Comparison of ENCODE assay signal across 9 cellular contexts in the genomic region with DNA sequence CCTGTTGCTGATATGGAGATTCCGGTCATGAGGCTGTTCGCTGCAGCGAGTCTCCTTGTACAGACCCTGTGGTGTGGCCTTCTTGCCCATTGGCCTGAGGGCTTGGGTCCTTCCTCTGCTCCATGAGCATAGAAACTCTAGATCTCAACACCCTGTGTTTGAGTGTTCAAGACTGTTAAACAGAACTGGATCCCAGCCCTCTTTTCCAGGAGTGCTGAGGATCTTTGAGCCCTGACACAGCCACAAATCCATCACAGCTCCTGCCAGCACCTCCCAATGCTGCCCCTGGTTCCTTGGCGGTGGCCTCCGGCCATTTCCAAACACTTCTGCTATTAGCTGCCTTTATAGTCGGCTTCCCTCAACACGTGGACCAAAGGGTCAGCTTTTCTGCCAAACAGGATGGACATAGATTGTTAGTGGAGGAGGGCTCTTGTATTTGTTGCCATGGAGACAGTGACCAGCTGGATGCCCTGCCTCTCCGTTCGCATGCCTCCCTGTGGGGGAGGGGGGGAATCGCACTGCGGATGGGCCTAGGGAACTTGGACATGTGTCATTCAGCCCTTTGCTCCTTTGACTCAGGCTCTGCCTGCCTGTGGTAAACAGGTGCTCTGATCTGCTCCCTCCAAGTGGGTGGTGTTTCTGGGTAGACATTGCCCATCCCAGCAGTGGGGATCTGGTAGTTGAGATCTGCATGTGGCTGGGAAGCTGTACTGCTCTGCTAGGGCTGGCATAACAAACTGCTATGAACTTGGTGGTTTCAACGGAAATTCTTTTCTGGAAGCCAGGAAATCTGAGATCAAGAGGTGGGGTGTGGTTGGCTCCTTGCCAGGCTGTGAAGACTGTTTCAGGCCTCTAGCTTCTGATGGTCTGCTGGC. TPM values are rescaled to one million over a fixed set of nuclear protein-coding genes. Genes with fewer than 3 reads are reported as not detected.
DNase-seq lines count a peak whose midpoint lies in the region; ATAC-seq and TF ChIP-seq lines count a peak whose summit lies in the region.
"Had no signal": no experiment of that assay in that cellular context is flagged by ENCODE, and none has a peak within 500 bp of the region (broad histone marks: within the 10 kb centered on the region; RNA-seq: fewer than 3 reads in every experiment).

No MANE protein-coding gene starts in this region.

- intact Hi-C loops in colonic mucosa (cut with DNase I): no loop called here

- no peak overlapping the region for H3K9ac ChIP-seq in colonic mucosa (ENCODE audit: low read depth in 2 of 2, low read length in 2 of 2)

- DNase-seq in ELF-1 (ENCODE audit: low read depth, low spot score): peak; percentile 65
- DNase-seq in NCI-H2196 (lab: John Stamatoyannopoulos, UW; ENCODE audit: unreplicated experiment): peak; percentile 39
- DNase-seq in colonic mucosa: peak; percentile 58
- peak; percentile 67 for DNase-seq in myocyte (ENCODE audit: low read depth)
- no peak for DNase-seq in GM10248 (ENCODE audit: extremely low spot score)
- no peak for DNase-seq in cortex of kidney (lab: John Stamatoyannopoulos, UW)
- no peak for DNase-seq in C1 segment of cervical spinal cord (lab: John Stamatoyannopoulos, UW)
- DNase-seq: SW 1271 had no signal

- H3K27me3 ChIP-seq in colonic mucosa: no peaks in the 10 kb centered on the region

- no peaks in the 10 kb centered on the region for H3K36me3 ChIP-seq in colonic mucosa

- H3K9me3 ChIP-seq in colonic mucosa: no peaks in the 10 kb centered on the region

- CTCF ChIA-PET in GM10248 (lab: Yijun Ruan, JAX): interaction anchor here (1.6 kb wide), 1 partner anchor 15 kb away, joined by 4 read pairs; no protein-coding TSS in a partner anchor

- no peak overlapping the region for H3K27ac ChIP-seq in colonic mucosa

- no peak overlapping the region for H3K4me3 ChIP-seq in colonic mucosa

- no peak for TF ChIP-seq CTCF in colonic mucosa (IDR thresholded peaks at IDR 0.05)
- no peak for TF ChIP-seq CTCF in GM10248 (IDR thresholded peaks at IDR 0.05; ENCODE audit: control extremely low read depth, extremely low read depth, low read depth, missing control alignments)

- POLR2A ChIA-PET in GM10248 (lab: Yijun Ruan, JAX): no interaction called here

- no peaks in the 10 kb centered on the region for H3K4me1 ChIP-seq in colonic mucosa

- no peak for ATAC-seq in GM21619 (IDR thresholded peaks at IDR 0.05; ENCODE audit: unreplicated experiment)

RNA-seq across cellular contexts. Expression of gene WDR1, which starts 6.9 kb away (rescaled TPM):
- total RNA-seq in colonic mucosa: 100 to 1,000 TPM; 437 to 476 TPM
- 128 and 156 TPM in 2 replicates for total RNA-seq in myocyte
- polyA plus RNA-seq in myocyte (2012): 239 TPM

Comparison
In these comparisons a context has a peak if more than half of its experiments do, and no peak if none do; other contexts are left out.
1. DNase-seq: peak in ELF-1 (single experiment), NCI-H2196 (single experiment), colonic mucosa (single experiment) and myocyte (single experiment); none in GM10248 (single experiment), cortex of kidney (single experiment) and C1 segment of cervical spinal cord (0 of 14).